Comparison of ENCODE assay signal across 34 cellular contexts in genomic region chr18:10566390-10566789, GRCh38.
"Had no signal": no experiment of that assay in that cellular context is flagged by ENCODE, and none has a peak within 500 bp of the region (broad histone marks: within the 10 kb centered on the region; RNA-seq: fewer than 3 reads in every experiment).

No MANE protein-coding gene starts in this region.

- FAIRE-seq: colon, endometrium, endothelial cell of umbilical vein had no signal

- DNase-seq: activated B cell treated with CpG ODN at 0.5 μM for 24 hours; activated CD4-positive, alpha-beta T cell treated with anti-CD3 and anti-CD28 coated beads for 48 hours; activated CD4-positive, alpha-beta T cell treated with anti-CD3 and anti-CD28 coated beads, Interleukin-2, amount 50 U/mL, for 1 hour; activated CD4-positive, alpha-beta T cell treated with anti-CD3 and anti-CD28 coated beads, Interleukin-2, amount 50 U/mL, for 48 hours; activated CD8-positive, alpha-beta memory T cell treated with anti-CD3 and anti-CD28 coated beads for 24 hours; activated CD8-positive, alpha-beta T cell treated with anti-CD3 and anti-CD28 coated beads for 36 hours; activated effector memory CD4-positive, alpha-beta T cell treated with Interleukin-2 at 50 U/mL for 16 hours; activated gamma-delta T cell treated with Interleukin-2 at 50 U/mL for 16 hours; activated naive CD4-positive, alpha-beta T cell treated with Interleukin-2 at 50 U/mL for 16 hours; activated naive CD8-positive, alpha-beta T cell treated with anti-CD3 and anti-CD28 coated beads for 36 hours; activated naive CD8-positive, alpha-beta T cell treated with anti-CD3 and anti-CD28 coated beads, Interleukin-2, amount 50 U/mL, for 24 hours; activated T-cell treated with anti-CD3 and anti-CD28 coated beads, Interleukin-2, amount 50 U/mL, for 4 hours; adrenal gland; aorta; caudate nucleus; cortex of kidney; effector CD8-positive, alpha-beta T cell; esophagus squamous epithelium; foreskin melanocyte; heart right ventricle; T-helper 1 cell; T-helper 17 cell; T1000; WERI-Rb-1 had no signal

- H3K9me3 ChIP-seq: adrenal gland, esophagus squamous epithelium, gastroesophageal sphincter had no signal

- H3K36me3 ChIP-seq: adrenal gland, esophagus squamous epithelium, gastroesophageal sphincter, heart right ventricle, WERI-Rb-1 had no signal

- ATAC-seq: activated CD4-positive, CD25-positive, alpha-beta regulatory T cell treated with anti-CD3 and anti-CD28 coated beads, Interleukin-2, amount 50 U/mL, for 24 hours; activated CD8-positive, alpha-beta T cell treated with anti-CD3 and anti-CD28 coated beads for 36 hours; activated naive CD8-positive, alpha-beta T cell treated with anti-CD3 and anti-CD28 coated beads, Interleukin-2, amount 50 U/mL, for 24 hours; activated T-cell treated with anti-CD3 and anti-CD28 coated beads, Interleukin-2, amount 50 U/mL, for 4 hours; activated T-helper 17 cell treated with anti-CD3 and anti-CD28 coated beads, Interleukin-2, amount 50 U/mL, for 72 hours; gastroesophageal sphincter; heart right ventricle; T-helper 17 cell had no signal

- H3K36me3 Mint-ChIP-seq: brain had no signal

- H3K27me3 Mint-ChIP-seq: activated B cell treated with CpG ODN at 0.5 μM for 24 hours; activated CD8-positive, alpha-beta T cell treated with anti-CD3 and anti-CD28 coated beads for 36 hours; activated naive CD4-positive, alpha-beta T cell treated with anti-CD3 and anti-CD28 coated beads, Interleukin-2, amount 50 U/mL, for 24 hours; activated naive CD8-positive, alpha-beta T cell treated with anti-CD3 and anti-CD28 coated beads for 36 hours; activated naive CD8-positive, alpha-beta T cell treated with anti-CD3 and anti-CD28 coated beads, Interleukin-2, amount 50 U/mL, for 24 hours; activated T-helper 17 cell treated with anti-CD3 and anti-CD28 coated beads, Interleukin-2, amount 50 U/mL, for 72 hours; brain; T-helper 17 cell had no signal

- H3K4me1 Mint-ChIP-seq: activated B cell treated with CpG ODN at 0.5 μM for 24 hours; activated naive CD4-positive, alpha-beta T cell treated with anti-CD3 and anti-CD28 coated beads, Interleukin-2, amount 50 U/mL, for 24 hours; activated naive CD8-positive, alpha-beta T cell treated with anti-CD3 and anti-CD28 coated beads for 36 hours; activated naive CD8-positive, alpha-beta T cell treated with anti-CD3 and anti-CD28 coated beads, Interleukin-2, amount 50 U/mL, for 24 hours had no signal

- H3K27ac ChIP-seq: adrenal gland, epithelial cell of prostate, esophagus squamous epithelium, gastroesophageal sphincter, heart right ventricle, WERI-Rb-1 had no signal

- H3K27ac Mint-ChIP-seq: activated B cell treated with CpG ODN at 0.5 μM for 24 hours; activated CD8-positive, alpha-beta T cell treated with anti-CD3 and anti-CD28 coated beads for 36 hours; activated naive CD4-positive, alpha-beta T cell treated with anti-CD3 and anti-CD28 coated beads, Interleukin-2, amount 50 U/mL, for 24 hours; activated naive CD8-positive, alpha-beta T cell treated with anti-CD3 and anti-CD28 coated beads for 36 hours; activated naive CD8-positive, alpha-beta T cell treated with anti-CD3 and anti-CD28 coated beads, Interleukin-2, amount 50 U/mL, for 24 hours; brain; T-helper 2 cell treated with Interferon-gamma antibody and Interleukin-4, amounts not matched to agents 5 μg/mL and 100 μg/mL, for 36 hours had no signal

- H3K4me1 ChIP-seq: adrenal gland, gastroesophageal sphincter had no signal

- H3K9me3 Mint-ChIP-seq: activated CD8-positive, alpha-beta T cell treated with anti-CD3 and anti-CD28 coated beads for 36 hours; activated naive CD4-positive, alpha-beta T cell treated with anti-CD3 and anti-CD28 coated beads, Interleukin-2, amount 50 U/mL, for 24 hours; activated naive CD8-positive, alpha-beta T cell treated with anti-CD3 and anti-CD28 coated beads for 36 hours; activated T-helper 17 cell treated with anti-CD3 and anti-CD28 coated beads, Interleukin-2, amount 50 U/mL, for 72 hours; T-helper 2 cell treated with Interferon-gamma antibody and Interleukin-4, amounts not matched to agents 5 μg/mL and 100 μg/mL, for 36 hours had no signal

- H3K4me3 ChIP-seq: adrenal gland, esophagus squamous epithelium, gastroesophageal sphincter, heart right ventricle had no signal

- H3K27me3 ChIP-seq: adrenal gland, esophagus squamous epithelium, gastroesophageal sphincter, heart right ventricle had no signal

- H3K4me3 Mint-ChIP-seq: activated B cell treated with CpG ODN at 0.5 μM for 24 hours; activated CD8-positive, alpha-beta T cell treated with anti-CD3 and anti-CD28 coated beads for 36 hours; activated naive CD4-positive, alpha-beta T cell treated with anti-CD3 and anti-CD28 coated beads, Interleukin-2, amount 50 U/mL, for 24 hours; activated naive CD8-positive, alpha-beta T cell treated with anti-CD3 and anti-CD28 coated beads for 36 hours; activated naive CD8-positive, alpha-beta T cell treated with anti-CD3 and anti-CD28 coated beads, Interleukin-2, amount 50 U/mL, for 24 hours; activated T-cell treated with anti-CD3 and anti-CD28 coated beads, Interleukin-2, amount 50 U/mL, for 4 hours; activated T-helper 17 cell treated with anti-CD3 and anti-CD28 coated beads, Interleukin-2, amount 50 U/mL, for 72 hours; brain; T-helper 2 cell treated with Interferon-gamma antibody and Interleukin-4, amounts not matched to agents 5 μg/mL and 100 μg/mL, for 36 hours had no signal
